Comparison of ENCODE assay signal across 8 cellular contexts in the genomic region with DNA sequence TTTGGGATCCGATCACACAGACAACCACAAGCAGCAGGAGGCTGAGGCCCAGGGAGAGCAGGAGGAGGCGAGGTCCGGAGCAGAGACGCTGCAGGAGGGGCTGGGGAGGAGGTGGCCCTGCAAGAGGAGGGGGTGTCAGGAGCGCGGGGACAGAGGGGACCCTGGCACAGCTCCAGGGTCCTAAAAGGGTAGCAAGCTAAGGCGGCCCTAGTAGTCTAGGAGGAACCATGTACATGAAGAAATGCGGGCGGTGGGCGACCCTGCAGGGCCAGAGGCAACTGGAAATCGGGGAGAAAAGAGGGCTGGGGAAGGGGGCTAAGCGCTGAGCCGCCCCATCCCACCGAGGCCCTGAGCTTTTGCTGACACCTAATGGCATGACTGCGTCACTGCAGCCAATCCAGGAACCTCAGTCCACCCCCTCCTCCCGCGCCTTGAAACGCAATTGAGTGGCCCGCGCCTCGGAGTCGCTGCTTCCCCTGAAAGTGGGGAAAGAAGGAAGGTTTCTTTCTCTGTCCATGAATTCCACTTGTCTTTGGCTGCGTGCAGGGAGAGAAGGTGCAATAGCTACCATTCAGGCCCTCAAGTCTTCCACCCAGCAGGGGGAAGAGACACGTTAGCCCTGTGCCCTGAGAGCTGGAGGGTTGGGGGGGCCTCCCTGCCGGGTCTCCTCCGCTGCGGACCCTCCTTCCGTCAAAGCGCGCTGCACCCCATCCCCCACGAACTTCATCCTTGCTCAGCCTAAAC. TPM values are rescaled to one million over a fixed set of nuclear protein-coding genes. Genes with fewer than 3 reads are reported as not detected.
DNase-seq lines count a peak whose midpoint lies in the region; ATAC-seq and TF ChIP-seq lines count a peak whose summit lies in the region.

No MANE protein-coding gene starts in this region.

- H4K20me1 ChIP-seq in BLaER1 treated with 17β-estradiol and CSF1 and Interleukin-3, amounts not matched to agents 10 nM and 100 nM = no peaks in the 10 kb centered on the region
- H4K20me1 ChIP-seq in OCI-LY7 (ENCODE audit: insufficient read depth, low read length) = no peaks in the 10 kb centered on the region

- POLR2A ChIA-PET in OCI-LY7 (lab: Charles Lee) = no interaction called here

- H3K36me3 ChIP-seq in BLaER1 treated with 17β-estradiol and CSF1 and Interleukin-3, amounts not matched to agents 10 nM and 100 nM = no peaks in the 10 kb centered on the region; a peak in 1 of 22 replicates
- H3K36me3 ChIP-seq in OCI-LY7 (ENCODE audit: insufficient read depth, low read length) = no peaks in the 10 kb centered on the region

- H3K4me2 ChIP-seq in BLaER1 treated with 17β-estradiol and CSF1 and Interleukin-3, amounts not matched to agents 10 nM and 100 nM = peak overlapping the region; percentile 92 to 100 (median 98)
- peak overlapping the region; percentile 41 for H3K4me2 ChIP-seq in OCI-LY7 (ENCODE audit: low read length)

- no peaks in the 10 kb centered on the region for H3K9me2 ChIP-seq in OCI-LY7 (ENCODE audit: insufficient read depth, low read length)

- ATAC-seq in HG03342 (IDR thresholded peaks at IDR 0.05; ENCODE audit: unreplicated experiment) = peak; percentile 52
- peak; percentile 77 to 86 for ATAC-seq in naive B cell (ENCODE audit: low read depth in 2 of 2)
- no peak for ATAC-seq in GM21723 (IDR thresholded peaks at IDR 0.05; ENCODE audit: unreplicated experiment)

- H3K36me3 Mint-ChIP-seq in naive B cell = no peaks in the 10 kb centered on the region

- H3K4me1 Mint-ChIP-seq in naive B cell = peaks cover 0 to 13% (median 0%) of the 10 kb centered on the region in 3 donors

- peaks cover 0 to 20% (median 0%) of the 10 kb centered on the region in 3 donors for H3K27me3 Mint-ChIP-seq in naive B cell

- no TSS peak for BruUV-seq in OCI-LY7 (replicated peaks; lab: Mats Ljungman, UMichigan)

- DNase-seq in OCI-LY7 (ENCODE audit: low spot score) (peak; percentile 69), fibroblast of gingiva (ENCODE audit: low read depth) (peak; percentile 42), naive B cell (peak; percentile 66)
- DNase-seq in activated T-cell treated with anti-CD3 and anti-CD28 coated beads, Interleukin-2, amount 50 U/mL, for 48 hours = peak; percentile 75 to 79
- DNase-seq in stimulated activated CD8-positive, alpha-beta memory T cell treated with anti-CD3 and anti-CD28 coated beads, Interleukin-7, amount 100 ng/mL, for 1 hour (ENCODE audit: low read depth in 2 of 2) = peak; percentile 25 to 38

- H2AFZ ChIP-seq in OCI-LY7 (ENCODE audit: low read length) = peak overlapping the region; percentile 20; the same call in 1 of the 2 replicates

- intact Hi-C loops in OCI-LY7 (cut with micrococcal nuclease; ENCODE audit: unreplicated experiment) = no loop called here

- H3K27ac ChIP-seq in BLaER1 treated with 17β-estradiol and CSF1 and Interleukin-3, amounts not matched to agents 10 nM and 100 nM = peak overlapping the region in 9 of 11 experiments; percentile 2 to 53 (median 36); a peak in 11 of 22 replicates
- no peak overlapping the region for H3K27ac ChIP-seq in OCI-LY7 (ENCODE audit: low read depth, low read length, poor library complexity, severe bottlenecking)

- H3K4me1 ChIP-seq in BLaER1 treated with 17β-estradiol and CSF1 and Interleukin-3, amounts not matched to agents 10 nM and 100 nM = peaks cover 25 to 43% (median 35%) of the 10 kb centered on the region in 10 experiments
- H3K4me1 ChIP-seq in OCI-LY7 (ENCODE audit: insufficient read depth, low read length, poor library complexity, severe bottlenecking) = peaks cover 10% of the 10 kb centered on the region

- peak overlapping the region; percentile 46 to 69 (median 60) for H3K4me3 ChIP-seq in BLaER1 treated with 17β-estradiol and CSF1 and Interleukin-3, amounts not matched to agents 10 nM and 100 nM
- H3K4me3 ChIP-seq in OCI-LY7 (ENCODE audit: low read depth, low read length, poor library complexity, severe bottlenecking) = peak overlapping the region; percentile 21

- peak overlapping the region in 7 of 8 donors; percentile 54 to 92 (median 75) for H3K4me3 Mint-ChIP-seq in naive B cell

- peak overlapping the region; percentile 52 to 78 (median 69) for H3K9ac ChIP-seq in BLaER1 treated with 17β-estradiol and CSF1 and Interleukin-3, amounts not matched to agents 10 nM and 100 nM

- CTCF ChIA-PET in OCI-LY7 (lab: Charles Lee; ENCODE audit: unreplicated experiment) = interaction anchor here (0.5 to 1.1 kb wide), 2 partner anchors 52 to 132 kb away, joined by 3 to 4 read pairs; no protein-coding TSS in a partner anchor

- H3K27ac Mint-ChIP-seq in naive B cell = peak overlapping the region in 1 of 6 donors; percentile 77

- peaks cover 0 to 8% (median 0%) of the 10 kb centered on the region in 11 experiments; a peak in 1 of 22 replicates for H3K9me3 ChIP-seq in BLaER1 treated with 17β-estradiol and CSF1 and Interleukin-3, amounts not matched to agents 10 nM and 100 nM (replicated peaks in 1 of 11)
- H3K9me3 ChIP-seq in OCI-LY7 (ENCODE audit: low read length) = peaks cover 8% of the 10 kb centered on the region

- peak; percentile 85 for TF ChIP-seq CTCF in OCI-LY7 (conservative IDR thresholded peaks at IDR 0.05; ENCODE audit: low read length)

- H3K27me3 ChIP-seq in BLaER1 treated with 17β-estradiol and CSF1 and Interleukin-3, amounts not matched to agents 10 nM and 100 nM = peaks cover 0 to 6% (median 0%) of the 10 kb centered on the region in 11 experiments; a peak in 1 of 22 replicates

- H3K9me3 Mint-ChIP-seq in naive B cell = no peaks in the 10 kb centered on the region

- no peaks in the 10 kb centered on the region for H3K79me2 ChIP-seq in OCI-LY7 (ENCODE audit: insufficient read depth, low read depth, low read length)

RNA-seq across cellular contexts. Expression of a gene that starts 1.8 kb away (rescaled TPM):
- total RNA-seq in OCI-LY7 (2014; rRNA removed; shearing (Covaris generic)) = 0.23 and 1.1 TPM in 2 replicates
- 0.85 and 1.2 TPM in 2 replicates for total RNA-seq in OCI-LY7 (2022)
- polyA plus RNA-seq in naive B cell (ENCODE audit: low read depth in 6 of 6) = under 1 TPM in 1 of 6 donors, not detected in 5; 0.19 TPM

RNA-seq across cellular contexts. Expression of a gene that starts 42.3 kb away (rescaled TPM):
- total RNA-seq in OCI-LY7 (2014; rRNA removed; shearing (Covaris generic)) = 9.0 and 15.4 TPM in 2 replicates
- total RNA-seq in OCI-LY7 (2022) = 27.3 and 30.2 TPM in 2 replicates
- under 1 TPM in 5 of 6 donors, not detected in 1; 0.06 to 0.29 (median 0.22) TPM for polyA plus RNA-seq in naive B cell (ENCODE audit: low read depth in 6 of 6)

RNA-seq across cellular contexts. Expression of a gene that starts 42.4 kb away (rescaled TPM):
- total RNA-seq in OCI-LY7 (2014; rRNA removed; shearing (Covaris generic)) = 226 and 297 TPM in 2 replicates
- 204 and 238 TPM in 2 replicates for total RNA-seq in OCI-LY7 (2022)
- 100 to 1,000 TPM in 1 of 6 donors, 10 to 100 TPM in 5; 63.9 to 102 (median 75.0) TPM for polyA plus RNA-seq in naive B cell (ENCODE audit: low read depth in 6 of 6)

RNA-seq across cellular contexts. Expression of a gene that starts 56.9 kb away (rescaled TPM):
- 84.3 and 98.8 TPM in 2 replicates for total RNA-seq in OCI-LY7 (2014; rRNA removed; shearing (Covaris generic))
- 99.9 and 100 TPM in 2 replicates for total RNA-seq in OCI-LY7 (2022)
- polyA plus RNA-seq in naive B cell (ENCODE audit: low read depth in 6 of 6) = 10 to 100 TPM; 23.4 to 33.1 (median 25.5) TPM
